ENCODE assay signal across 8 cellular contexts in genomic region chr9:105694848-105695581, GRCh38. TPM values are rescaled to one million over a fixed set of nuclear protein-coding genes. Genes with fewer than 3 reads are reported as not detected.
A peak's percentile ranks its signal among the peaks of the same experiment; 100 is the strongest.
DNase-seq lines count a peak whose midpoint lies in the region; ATAC-seq and TF ChIP-seq lines count a peak whose summit lies in the region.

No MANE protein-coding gene starts in this region.

- peaks cover 18% of the 10 kb centered on the region for H3K4me1 ChIP-seq in mononuclear cell (ENCODE audit: insufficient read depth, low read length)

- H3K9me3 ChIP-seq in mononuclear cell (ENCODE audit: low read depth, low read length) = no peaks in the 10 kb centered on the region

- TF ChIP-seq CTCF in AG09309 (IDR thresholded peaks at IDR 0.05; ENCODE audit: control insufficient read depth, insufficient read depth, low read depth, low read length, missing control alignments) (no peak), epithelial cell of esophagus (IDR thresholded peaks at IDR 0.05; ENCODE audit: insufficient read depth, low read depth, low read length, missing control alignments) (no peak)

- peaks cover 13% of the 10 kb centered on the region for H3K27me3 ChIP-seq in mononuclear cell (ENCODE audit: insufficient read depth, low read length)

- H3K4me3 ChIP-seq in AG09309 (ENCODE audit: control insufficient read depth, low read depth, low read length) (peak overlapping the region; percentile 65), epithelial cell of esophagus (ENCODE audit: low read length) (peak overlapping the region; percentile 74), mononuclear cell (ENCODE audit: low read length) (peak overlapping the region; percentile 58)

- DNase-seq in AG09309 (ENCODE audit: low read depth) = no peak
- DNase-seq in NCI-H82 treated with DMSO at 0.1 percent for 48 hours (lab: John Stamatoyannopoulos, UW; ENCODE audit: unreplicated experiment) = peak; percentile 34
- DNase-seq in activated CD8-positive, alpha-beta memory T cell treated with anti-CD3 and anti-CD28 coated beads, Interleukin-2, amount 50 U/mL, for 24 hours (ENCODE audit: extremely low read depth) = peak; percentile 8
- DNase-seq in epithelial cell of esophagus (ENCODE audit: low read depth) = peak; percentile 65
- DNase-seq in stimulated activated CD8-positive, alpha-beta memory T cell treated with anti-CD3 and anti-CD28 coated beads, Interleukin-4, amount 100 ng/mL, for 4 hours (ENCODE audit: low read depth in 2 of 2, low spot score in 1 of 2) = peak; percentile 8 to 10

- ATAC-seq in GM18873 (IDR thresholded peaks at IDR 0.05; ENCODE audit: low FRiP score, unreplicated experiment) (peak; percentile 66), HG03135 (IDR thresholded peaks at IDR 0.05; ENCODE audit: unreplicated experiment) (peak; percentile 66)

RNA-seq across cellular contexts. Expression of gene TMEM38B, which starts 0.7 kb away (rescaled TPM):
- total RNA-seq in mononuclear cell = 17.9 TPM

RNA-seq across cellular contexts. Expression of gene TAL2, which starts 32.8 kb away (rescaled TPM):
- total RNA-seq in mononuclear cell = not detected
